1 cellular context compared by ENCODE assay signal in the genomic region with DNA sequence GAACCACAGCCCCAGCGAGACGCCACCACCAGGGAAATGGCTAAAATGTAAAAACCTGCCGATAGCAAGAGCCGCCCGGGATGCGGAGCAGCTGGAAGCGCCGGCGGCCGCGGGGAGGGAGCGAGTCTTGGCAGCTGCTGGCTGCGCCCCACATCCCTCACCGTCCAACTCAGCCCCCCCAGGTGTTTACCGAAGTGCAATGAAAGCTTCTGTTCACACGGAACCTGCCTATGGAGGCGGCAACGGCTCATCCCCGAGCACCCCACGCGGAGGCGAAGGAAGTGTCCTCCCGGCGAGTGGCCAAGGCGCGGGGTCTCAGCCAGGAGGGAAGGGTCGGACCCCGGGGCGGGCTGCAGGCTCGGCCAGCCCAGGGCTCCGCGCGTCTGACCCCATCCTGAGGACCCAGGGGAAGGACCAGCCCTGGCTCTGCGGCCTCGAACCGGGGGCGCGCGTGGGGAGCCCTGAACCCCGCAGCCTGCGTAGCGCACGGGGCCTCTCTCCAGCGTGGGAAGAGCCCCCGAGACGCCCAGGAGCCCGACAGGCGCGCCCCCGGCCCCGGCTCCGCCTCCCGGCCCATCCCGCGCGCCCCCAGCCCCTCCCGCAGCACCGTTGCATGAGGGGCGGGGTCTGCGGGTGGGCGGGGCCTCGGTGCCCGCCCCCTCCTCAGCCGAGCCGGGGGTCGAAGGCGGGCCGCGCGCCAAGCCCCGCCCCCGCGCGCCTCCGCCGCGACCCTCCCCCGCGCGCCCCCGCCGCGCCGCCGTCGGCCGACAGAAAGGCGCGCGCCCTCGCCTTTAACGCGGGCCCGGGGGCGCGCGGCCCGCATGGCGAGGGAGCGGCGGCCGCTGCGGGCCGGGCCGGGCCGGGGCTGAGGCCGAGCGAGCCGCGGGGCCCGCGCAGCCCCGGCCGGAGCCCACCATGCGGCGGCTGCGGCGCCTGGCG.
TF ChIP-seq lines count a peak whose summit lies in the region.

A gene (plus strand): TSS at position 822 of the 939 bp plus-strand sequence. CDS start 94 bp downstream, at position 916.

TF ChIP-seq in K562, 482 proteins besides CTCF, POLR2A, EP300 and RAD21 (continued from another document and continues in another):
- TF ChIP-seq, protein P1, sequence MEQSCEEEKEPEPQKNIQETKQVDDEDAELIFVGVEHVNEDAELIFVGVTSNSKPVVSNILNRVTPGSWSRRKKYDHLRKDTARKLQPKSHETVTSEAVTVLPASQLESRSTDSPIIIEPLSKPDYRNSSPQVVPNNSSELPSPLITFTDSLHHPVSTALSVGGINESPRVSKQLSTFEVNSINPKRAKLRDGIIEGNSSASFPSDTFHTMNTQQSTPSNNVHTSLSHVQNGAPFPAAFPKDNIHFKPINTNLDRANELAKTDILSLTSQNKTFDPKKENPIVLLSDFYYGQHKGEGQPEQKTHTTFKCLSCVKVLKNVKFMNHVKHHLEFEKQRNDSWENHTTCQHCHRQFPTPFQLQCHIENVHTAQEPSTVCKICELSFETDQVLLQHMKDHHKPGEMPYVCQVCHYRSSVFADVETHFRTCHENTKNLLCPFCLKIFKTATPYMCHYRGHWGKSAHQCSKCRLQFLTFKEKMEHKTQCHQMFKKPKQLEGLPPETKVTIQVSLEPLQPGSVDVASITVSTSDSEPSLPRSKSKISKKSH (CRISPR knock-in tag; IDR thresholded peaks at IDR 0.05), result no peak
- TF ChIP-seq GTF2F1 (IDR thresholded peaks at IDR 0.05; ENCODE audit: low read depth, low read length) (no peak), ZBTB1 (CRISPR knock-in tag; IDR thresholded peaks at IDR 0.05; ENCODE audit: borderline replicate concordance, low read depth) (no peak; the same call in 1 of the 2 replicates), HNRNPL (IDR thresholded peaks at IDR 0.05; ENCODE audit: low read depth, low read length) (no peak), HCFC1 (IDR thresholded peaks at IDR 0.05; ENCODE audit: low read depth, low read length) (no peak), ELF4 (CRISPR knock-in tag; IDR thresholded peaks at IDR 0.05) (no peak), HMGN3 (IDR thresholded peaks at IDR 0.05; ENCODE audit: borderline replicate concordance, extremely low read depth, insufficient read length, low read depth, low read length) (peak; percentile 55), XRCC3 (IDR thresholded peaks at IDR 0.05) (no peak), MTA3 (IDR thresholded peaks at IDR 0.05; ENCODE audit: borderline replicate concordance) (peak; percentile 64; the same call in 1 of the 2 replicates), BACH1 (tag; IDR thresholded peaks at IDR 0.05) (no peak), MCM7 (IDR thresholded peaks at IDR 0.05) (no peak), SAFB (IDR thresholded peaks at IDR 0.05; ENCODE audit: borderline replicate concordance, low read depth, low read length) (peak; percentile 88), TEAD4 (IDR thresholded peaks at IDR 0.05; ENCODE audit: low read length) (no peak), TEAD4 (CRISPR knock-in tag; IDR thresholded peaks at IDR 0.05; ENCODE audit: borderline replicate concordance) (no peak), ZNF316 (IDR thresholded peaks at IDR 0.05) (no peak), PCBP1 (IDR thresholded peaks at IDR 0.05; ENCODE audit: low read depth, low read length, poor library complexity, severe bottlenecking) (peak; percentile 8), TAF1 (IDR thresholded peaks at IDR 0.05; ENCODE audit: control insufficient read depth, extremely low read depth, insufficient read depth, low read length, severe bottlenecking) (peak; percentile 16), KLF10 (CRISPR knock-in tag; IDR thresholded peaks at IDR 0.05) (no peak), SNIP1 (IDR thresholded peaks at IDR 0.05; ENCODE audit: low read depth) (no peak), RBM34 (IDR thresholded peaks at IDR 0.05; ENCODE audit: borderline replicate concordance, insufficient read depth, low read length) (no peak), ZNF184 (CRISPR knock-in tag; IDR thresholded peaks at IDR 0.05) (no peak), MYC (IDR thresholded peaks at IDR 0.05; ENCODE audit: low read depth, low read length) (no peak), MYC (CRISPR knock-in tag; IDR thresholded peaks at IDR 0.05; ENCODE audit: borderline replicate concordance, low read depth) (0 out of 2 replicates have a peak, but pooled peaks have one; percentile 41), GABPB1 (CRISPR knock-in tag; IDR thresholded peaks at IDR 0.05) (peak; percentile 31; the same call in 1 of the 2 replicates), MAZ (CRISPR knock-in tag; conservative IDR thresholded peaks at IDR 0.05 in 1 of 2, IDR thresholded peaks at IDR 0.05 in 1 of 2) (0 out of 4 replicates have a peak, but pooled peaks have one; percentile 35 to 46)
- TF ChIP-seq, protein P2, sequence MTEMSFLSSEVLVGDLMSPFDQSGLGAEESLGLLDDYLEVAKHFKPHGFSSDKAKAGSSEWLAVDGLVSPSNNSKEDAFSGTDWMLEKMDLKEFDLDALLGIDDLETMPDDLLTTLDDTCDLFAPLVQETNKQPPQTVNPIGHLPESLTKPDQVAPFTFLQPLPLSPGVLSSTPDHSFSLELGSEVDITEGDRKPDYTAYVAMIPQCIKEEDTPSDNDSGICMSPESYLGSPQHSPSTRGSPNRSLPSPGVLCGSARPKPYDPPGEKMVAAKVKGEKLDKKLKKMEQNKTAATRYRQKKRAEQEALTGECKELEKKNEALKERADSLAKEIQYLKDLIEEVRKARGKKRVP (CRISPR knock-in tag; IDR thresholded peaks at IDR 0.05), result no peak
- TF ChIP-seq, protein P3, sequence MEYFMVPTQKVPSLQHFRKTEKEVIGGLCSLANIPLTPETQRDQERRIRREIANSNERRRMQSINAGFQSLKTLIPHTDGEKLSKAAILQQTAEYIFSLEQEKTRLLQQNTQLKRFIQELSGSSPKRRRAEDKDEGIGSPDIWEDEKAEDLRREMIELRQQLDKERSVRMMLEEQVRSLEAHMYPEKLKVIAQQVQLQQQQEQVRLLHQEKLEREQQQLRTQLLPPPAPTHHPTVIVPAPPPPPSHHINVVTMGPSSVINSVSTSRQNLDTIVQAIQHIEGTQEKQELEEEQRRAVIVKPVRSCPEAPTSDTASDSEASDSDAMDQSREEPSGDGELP (CRISPR knock-in tag; IDR thresholded peaks at IDR 0.05; ENCODE audit: borderline replicate concordance), result peak; percentile 85
- TF ChIP-seq, protein P4, sequence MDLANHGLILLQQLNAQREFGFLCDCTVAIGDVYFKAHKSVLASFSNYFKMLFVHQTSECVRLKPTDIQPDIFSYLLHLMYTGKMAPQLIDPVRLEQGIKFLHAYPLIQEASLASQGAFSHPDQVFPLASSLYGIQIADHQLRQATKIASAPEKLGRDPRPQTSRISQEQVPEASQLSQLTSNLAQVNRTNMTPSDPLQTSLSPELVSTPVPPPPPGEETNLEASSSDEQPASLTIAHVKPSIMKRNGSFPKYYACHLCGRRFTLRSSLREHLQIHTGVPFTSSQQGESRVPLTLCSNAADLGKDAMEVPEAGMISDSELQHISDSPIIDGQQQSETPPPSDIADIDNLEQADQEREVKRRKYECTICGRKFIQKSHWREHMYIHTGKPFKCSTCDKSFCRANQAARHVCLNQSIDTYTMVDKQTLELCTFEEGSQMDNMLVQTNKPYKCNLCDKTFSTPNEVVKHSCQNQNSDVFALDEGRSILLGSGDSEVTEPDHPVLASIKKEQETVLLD (IDR thresholded peaks at IDR 0.05), result 0 out of 2 replicates have a peak, but pooled peaks have one; percentile 28
- TF ChIP-seq, protein P5, sequence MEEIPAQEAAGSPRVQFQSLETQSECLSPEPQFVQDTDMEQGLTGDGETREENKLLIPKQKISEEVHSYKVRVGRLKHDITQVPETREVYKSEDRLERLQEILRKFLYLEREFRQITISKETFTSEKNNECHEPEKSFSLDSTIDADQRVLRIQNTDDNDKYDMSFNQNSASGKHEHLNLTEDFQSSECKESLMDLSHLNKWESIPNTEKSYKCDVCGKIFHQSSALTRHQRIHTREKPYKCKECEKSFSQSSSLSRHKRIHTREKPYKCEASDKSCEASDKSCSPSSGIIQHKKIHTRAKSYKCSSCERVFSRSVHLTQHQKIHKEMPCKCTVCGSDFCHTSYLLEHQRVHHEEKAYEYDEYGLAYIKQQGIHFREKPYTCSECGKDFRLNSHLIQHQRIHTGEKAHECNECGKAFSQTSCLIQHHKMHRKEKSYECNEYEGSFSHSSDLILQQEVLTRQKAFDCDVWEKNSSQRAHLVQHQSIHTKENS (CRISPR knock-in tag; IDR thresholded peaks at IDR 0.05), result no peak
- TF ChIP-seq, protein P6, sequence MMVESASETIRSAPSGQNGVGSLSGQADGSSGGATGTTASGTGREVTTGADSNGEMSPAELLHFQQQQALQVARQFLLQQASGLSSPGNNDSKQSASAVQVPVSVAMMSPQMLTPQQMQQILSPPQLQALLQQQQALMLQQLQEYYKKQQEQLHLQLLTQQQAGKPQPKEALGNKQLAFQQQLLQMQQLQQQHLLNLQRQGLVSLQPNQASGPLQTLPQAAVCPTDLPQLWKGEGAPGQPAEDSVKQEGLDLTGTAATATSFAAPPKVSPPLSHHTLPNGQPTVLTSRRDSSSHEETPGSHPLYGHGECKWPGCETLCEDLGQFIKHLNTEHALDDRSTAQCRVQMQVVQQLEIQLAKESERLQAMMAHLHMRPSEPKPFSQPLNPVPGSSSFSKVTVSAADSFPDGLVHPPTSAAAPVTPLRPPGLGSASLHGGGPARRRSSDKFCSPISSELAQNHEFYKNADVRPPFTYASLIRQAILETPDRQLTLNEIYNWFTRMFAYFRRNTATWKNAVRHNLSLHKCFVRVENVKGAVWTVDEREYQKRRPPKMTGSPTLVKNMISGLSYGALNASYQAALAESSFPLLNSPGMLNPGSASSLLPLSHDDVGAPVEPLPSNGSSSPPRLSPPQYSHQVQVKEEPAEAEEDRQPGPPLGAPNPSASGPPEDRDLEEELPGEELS (CRISPR knock-in tag; IDR thresholded peaks at IDR 0.05; ENCODE audit: borderline replicate concordance), result no peak
- TF ChIP-seq, protein P7, sequence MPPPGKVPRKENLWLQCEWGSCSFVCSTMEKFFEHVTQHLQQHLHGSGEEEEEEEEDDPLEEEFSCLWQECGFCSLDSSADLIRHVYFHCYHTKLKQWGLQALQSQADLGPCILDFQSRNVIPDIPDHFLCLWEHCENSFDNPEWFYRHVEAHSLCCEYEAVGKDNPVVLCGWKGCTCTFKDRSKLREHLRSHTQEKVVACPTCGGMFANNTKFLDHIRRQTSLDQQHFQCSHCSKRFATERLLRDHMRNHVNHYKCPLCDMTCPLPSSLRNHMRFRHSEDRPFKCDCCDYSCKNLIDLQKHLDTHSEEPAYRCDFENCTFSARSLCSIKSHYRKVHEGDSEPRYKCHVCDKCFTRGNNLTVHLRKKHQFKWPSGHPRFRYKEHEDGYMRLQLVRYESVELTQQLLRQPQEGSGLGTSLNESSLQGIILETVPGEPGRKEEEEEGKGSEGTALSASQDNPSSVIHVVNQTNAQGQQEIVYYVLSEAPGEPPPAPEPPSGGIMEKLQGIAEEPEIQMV (tag; conservative IDR thresholded peaks at IDR 0.05; ENCODE audit: low read depth), result no peak
- TF ChIP-seq, protein P8, sequence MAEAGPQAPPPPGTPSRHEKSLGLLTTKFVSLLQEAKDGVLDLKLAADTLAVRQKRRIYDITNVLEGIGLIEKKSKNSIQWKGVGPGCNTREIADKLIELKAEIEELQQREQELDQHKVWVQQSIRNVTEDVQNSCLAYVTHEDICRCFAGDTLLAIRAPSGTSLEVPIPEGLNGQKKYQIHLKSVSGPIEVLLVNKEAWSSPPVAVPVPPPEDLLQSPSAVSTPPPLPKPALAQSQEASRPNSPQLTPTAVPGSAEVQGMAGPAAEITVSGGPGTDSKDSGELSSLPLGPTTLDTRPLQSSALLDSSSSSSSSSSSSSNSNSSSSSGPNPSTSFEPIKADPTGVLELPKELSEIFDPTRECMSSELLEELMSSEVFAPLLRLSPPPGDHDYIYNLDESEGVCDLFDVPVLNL (CRISPR knock-in tag; IDR thresholded peaks at IDR 0.05; ENCODE audit: low read depth), result no peak
- TF ChIP-seq, protein P9, sequence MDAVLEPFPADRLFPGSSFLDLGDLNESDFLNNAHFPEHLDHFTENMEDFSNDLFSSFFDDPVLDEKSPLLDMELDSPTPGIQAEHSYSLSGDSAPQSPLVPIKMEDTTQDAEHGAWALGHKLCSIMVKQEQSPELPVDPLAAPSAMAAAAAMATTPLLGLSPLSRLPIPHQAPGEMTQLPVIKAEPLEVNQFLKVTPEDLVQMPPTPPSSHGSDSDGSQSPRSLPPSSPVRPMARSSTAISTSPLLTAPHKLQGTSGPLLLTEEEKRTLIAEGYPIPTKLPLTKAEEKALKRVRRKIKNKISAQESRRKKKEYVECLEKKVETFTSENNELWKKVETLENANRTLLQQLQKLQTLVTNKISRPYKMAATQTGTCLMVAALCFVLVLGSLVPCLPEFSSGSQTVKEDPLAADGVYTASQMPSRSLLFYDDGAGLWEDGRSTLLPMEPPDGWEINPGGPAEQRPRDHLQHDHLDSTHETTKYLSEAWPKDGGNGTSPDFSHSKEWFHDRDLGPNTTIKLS (IDR thresholded peaks at IDR 0.05; ENCODE audit: borderline replicate concordance, low read depth), result no peak
